In the genomic region with DNA sequence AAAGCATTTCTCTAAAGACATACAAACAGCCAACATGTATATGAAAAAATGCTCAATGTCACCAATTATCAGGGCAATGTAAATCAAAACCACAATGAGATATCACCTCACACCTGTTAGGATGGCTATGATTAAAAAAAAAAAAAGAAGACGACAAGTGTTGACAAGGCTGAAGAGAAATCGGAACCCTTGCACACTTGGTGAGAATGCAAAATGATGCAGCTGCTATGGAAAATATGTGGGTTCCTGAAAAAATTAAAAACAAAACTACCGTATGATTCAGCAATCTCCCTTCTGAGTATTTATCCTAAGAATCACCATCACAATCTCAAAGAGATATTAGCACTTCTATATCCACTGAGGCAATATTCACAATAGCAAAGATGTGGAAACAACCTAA, we compare ENCODE assay signal across 15 cellular contexts. TPM values are rescaled to one million over a fixed set of nuclear protein-coding genes. Genes with fewer than 3 reads are reported as not detected.
A peak's percentile ranks its signal among the peaks of the same experiment; 100 is the strongest.
DNase-seq lines count a peak whose midpoint lies in the region; ATAC-seq, FAIRE-seq and TF ChIP-seq lines count a peak whose summit lies in the region.
"Had no signal": no experiment of that assay in that cellular context is flagged by ENCODE, and none has a peak within 500 bp of the region (broad histone marks: within the 10 kb centered on the region; RNA-seq: fewer than 3 reads in every experiment).

No MANE protein-coding gene starts in this region.

- H3K27ac Mint-ChIP-seq in activated T-cell treated with anti-CD3 and anti-CD28 coated beads, Interleukin-2, amount 50 U/mL, for 72 hours: peak overlapping the region; percentile 6
- H3K27ac Mint-ChIP-seq: B cell; CD4-positive, alpha-beta T cell had no signal

- SMC1A ChIA-PET in GM12878 (lab: Charles Lee; ENCODE audit: uncharacterized antibody, unreplicated experiment): interaction anchor here (0.7 kb wide), 1 partner anchor 332 kb away, joined by 4 read pairs; no protein-coding TSS in a partner anchor

- no peaks in the 10 kb centered on the region; the same call in 1 of the 3 replicates for H3K9me3 ChIP-seq in GM12878 (replicated peaks; ENCODE audit: control insufficient read depth, insufficient read depth, low read length)

- in situ Hi-C loops in GM12878 (cut with MboI): no loop called here

- peaks cover 37% of the 10 kb centered on the region for H3K79me2 ChIP-seq in GM12878 (ENCODE audit: control insufficient read depth, insufficient read depth, low read length)

- FAIRE-seq in GM12878 (lab: Jason Lieb, UNC): no peak
- FAIRE-seq: A204.1 had no signal

- RAD21 ChIA-PET in GM12878 (lab: Charles Lee; ENCODE audit: unreplicated experiment): no interaction called here

- intact Hi-C loops in GM12878 (cut with micrococcal nuclease; ENCODE audit: unreplicated experiment): no loop called here

- peak overlapping the region in 1 of 2 donors; percentile 64 for H3K4me3 Mint-ChIP-seq in activated T-cell treated with anti-CD3 and anti-CD28 coated beads, Interleukin-2, amount 50 U/mL, for 72 hours
- H3K4me3 Mint-ChIP-seq: B cell; CD4-positive, alpha-beta T cell had no signal

- H3K9me3 Mint-ChIP-seq in activated T-cell treated with anti-CD3 and anti-CD28 coated beads, Interleukin-2, amount 50 U/mL, for 72 hours: peaks cover 9 to 10% of the 10 kb centered on the region in 2 donors

- no peak overlapping the region for H3K4me2 ChIP-seq in GM12878 (ENCODE audit: control insufficient read depth, insufficient read depth)

- H3K4me3 ChIP-seq in GM12878: no peak overlapping the region
- H3K4me3 ChIP-seq: HAP-1 had no signal

- POLR2A ChIA-PET in GM12878 (lab: Charles Lee): no interaction called here

- WGBS in GM12878 (ENCODE audit: insufficient coverage, insufficient replicate concordance, low lambda C conversion rate, missing lambda C conversion rate): 20% methylated on average over 1 of the region's 3 CpGs

- no peak overlapping the region for H3K9ac ChIP-seq in GM12878 (ENCODE audit: control insufficient read depth, insufficient read depth, low read length)

- 0 out of 4 replicates have a peak, but pooled peaks cover 0 to 4% of the 10 kb centered on the region in 2 experiments for H3K36me3 ChIP-seq in GM12878 (ENCODE audit: control insufficient read depth in 2 of 2, insufficient read depth in 2 of 2, low read length in 1 of 2)
- H3K36me3 ChIP-seq: HAP-1 had no signal

- TF ChIP-seq RAD21 in GM12878 (IDR thresholded peaks at IDR 0.05; ENCODE audit: insufficient read depth, low read depth, low read length): no peak

- DNase-seq in activated T-cell treated with anti-CD3 and anti-CD28 coated beads, Interleukin-2, amount 50 U/mL, for 72 hours: no peak
- DNase-seq in activated T-cell treated with anti-CD3 and anti-CD28 coated beads for 4 hours: no peak
- peak; percentile 41 for DNase-seq in NCI-H2171 (lab: John Stamatoyannopoulos, UW)
- no peak for DNase-seq in GM12878 (ENCODE audit: low read depth, low spot score)
- DNase-seq in SKM-1 treated with dmso at 0.1 percent for 144 hours (lab: John Stamatoyannopoulos, UW; ENCODE audit: unreplicated experiment): no peak
- DNase-seq in NCI-H146 (lab: John Stamatoyannopoulos, UW): no peak
- no peak for DNase-seq in iPS-NIHi11 (ENCODE audit: low spot score)
- DNase-seq: C1 segment of cervical spinal cord; Calu3; CD4-positive, alpha-beta T cell; DMS 273 treated with DMSO at 0.1 percent for 48 hours; GOT3 had no signal

- no peak overlapping the region; the same call in 1 of the 2 replicates for H3K27ac ChIP-seq in GM12878 (ENCODE audit: control insufficient read depth, insufficient read depth)

- no peak for TF ChIP-seq POLR2A in GM12878 (IDR thresholded peaks at IDR 0.05; ENCODE audit: low read depth, low read length)

- no peak for TF ChIP-seq EP300 in GM12878 (IDR thresholded peaks at IDR 0.05; ENCODE audit: borderline replicate concordance in 1 of 2, control insufficient read depth in 1 of 2, low read depth in 2 of 2, low read length in 2 of 2)

- no peaks in the 10 kb centered on the region for H4K20me1 ChIP-seq in GM12878 (ENCODE audit: control insufficient read depth, insufficient read depth)

- CTCF ChIA-PET in GM12878 (lab: Yijun Ruan, JAX): no interaction called here

- no TSS peak for BruUV-seq in GM12878 (replicated peaks; lab: Mats Ljungman, UMichigan)

- H3K36me3 Mint-ChIP-seq in activated T-cell treated with anti-CD3 and anti-CD28 coated beads, Interleukin-2, amount 50 U/mL, for 72 hours (ENCODE audit: insufficient read depth in 2 of 2): peaks cover 21 to 26% of the 10 kb centered on the region in 2 donors

- H3K4me1 ChIP-seq in GM12878 (ENCODE audit: control insufficient read depth, insufficient read depth, low read length): no peaks in the 10 kb centered on the region
- H3K4me1 ChIP-seq: HAP-1 had no signal

- ATAC-seq in activated T-cell treated with anti-CD3 and anti-CD28 coated beads, Interleukin-2, amount 50 U/mL, for 72 hours (replicated peaks in 1 of 2): peak in 1 of 2 donors; percentile 59
- ATAC-seq in GM12878: peak; percentile 33

- H3K4me1 Mint-ChIP-seq in activated T-cell treated with anti-CD3 and anti-CD28 coated beads, Interleukin-2, amount 50 U/mL, for 72 hours (ENCODE audit: low read depth): peaks cover 30% of the 10 kb centered on the region

- H3K27me3 Mint-ChIP-seq in activated T-cell treated with anti-CD3 and anti-CD28 coated beads, Interleukin-2, amount 50 U/mL, for 72 hours (ENCODE audit: low read depth): no peaks in the 10 kb centered on the region
- H3K27me3 Mint-ChIP-seq: B cell; CD4-positive, alpha-beta T cell had no signal

- no peak for TF ChIP-seq CTCF in GM12878 (IDR thresholded peaks at IDR 0.05 in 2 of 3, conservative IDR thresholded peaks at IDR 0.05 in 1 of 3; ENCODE audit: control insufficient read depth in 2 of 3, extremely low read depth in 1 of 3, insufficient read depth in 1 of 3, low read depth in 3 of 3, low read length in 3 of 3)

- H3K27me3 ChIP-seq in GM12878 (replicated peaks in 1 of 2; ENCODE audit: control insufficient read depth in 2 of 2, insufficient read depth in 2 of 2, low read length in 1 of 2): no peaks in the 10 kb centered on the region

- H2AFZ ChIP-seq in GM12878 (ENCODE audit: control insufficient read depth, low read depth, low read length): no peak overlapping the region

TF ChIP-seq in GM12878, 131 proteins besides CTCF, POLR2A, EP300 and RAD21:
- TF ChIP-seq, protein P1, sequence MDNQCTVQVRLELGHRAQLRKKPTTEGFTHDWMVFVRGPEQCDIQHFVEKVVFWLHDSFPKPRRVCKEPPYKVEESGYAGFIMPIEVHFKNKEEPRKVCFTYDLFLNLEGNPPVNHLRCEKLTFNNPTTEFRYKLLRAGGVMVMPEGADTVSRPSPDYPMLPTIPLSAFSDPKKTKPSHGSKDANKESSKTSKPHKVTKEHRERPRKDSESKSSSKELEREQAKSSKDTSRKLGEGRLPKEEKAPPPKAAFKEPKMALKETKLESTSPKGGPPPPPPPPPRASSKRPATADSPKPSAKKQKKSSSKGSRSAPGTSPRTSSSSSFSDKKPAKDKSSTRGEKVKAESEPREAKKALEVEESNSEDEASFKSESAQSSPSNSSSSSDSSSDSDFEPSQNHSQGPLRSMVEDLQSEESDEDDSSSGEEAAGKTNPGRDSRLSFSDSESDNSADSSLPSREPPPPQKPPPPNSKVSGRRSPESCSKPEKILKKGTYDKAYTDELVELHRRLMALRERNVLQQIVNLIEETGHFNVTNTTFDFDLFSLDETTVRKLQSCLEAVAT (IDR thresholded peaks at IDR 0.05): no peak
- no peak for TF ChIP-seq FOS (IDR thresholded peaks at IDR 0.05; ENCODE audit: borderline replicate concordance, extremely low read depth, insufficient read length)
- TF ChIP-seq RUNX3 (IDR thresholded peaks at IDR 0.05; ENCODE audit: low read length): 0 out of 2 replicates have a peak, but pooled peaks have one; percentile 14
- no peak for TF ChIP-seq CEBPZ (IDR thresholded peaks at IDR 0.05; ENCODE audit: low read depth, low read length)

RNA-seq across cellular contexts. Expression of gene LMBR1, which starts 11.3 kb away (rescaled TPM):
- total RNA-seq in activated T-cell treated with anti-CD3 and anti-CD28 coated beads, Interleukin-2, amount 50 U/mL, for 72 hours: 10 to 100 TPM; 88.2 to 88.6 TPM
- total RNA-seq in GM12878 (2013; cell fraction: nucleolus; rRNA removed): 221 and 240 TPM in 2 replicates
- total RNA-seq in GM12878 (2014; rRNA removed) (49.0 and 63.5 TPM in 2 replicates), GM12878 (2014; rRNA removed; fragmentation: Illumina TruSeq; extraction: Trizol) (27.1 and 28.3 TPM in 2 replicates), GM12878 (2021) (44.4 and 52.9 TPM in 2 replicates)
- 11.0 TPM for polyA plus RNA-seq in GM12878 (2011; ENCODE audit: low read depth)
- polyA plus RNA-seq in GM12878 (2011; rRNA removed) (29.1 and 43.4 TPM in 2 replicates), GM12878 (2014; fragmentation: Illumina TruSeq; extraction: Trizol) (28.4 and 33.4 TPM in 2 replicates), GM12878 (2014; fragmentation: Nextera tagmentation; extraction: Ambion mirVana) (1 to 10 TPM; 4.0 to 7.5 TPM), GM12878 (2014; rRNA removed) (24.7 and 27.4 TPM in 2 replicates), GM12878 (2016; fragmentation: Nextera tagmentation; extraction: Ambion mirVana) (10 to 100 TPM; 44.2 to 46.5 TPM)
- polyA plus RNA-seq in GM12878 (2011; cell fraction: cytosol; rRNA removed): 21.4 and 23.7 TPM in 2 replicates
- polyA plus RNA-seq in GM12878 (2011; cell fraction: nucleus; rRNA removed): 50.8 and 52.8 TPM in 2 replicates
- 14.0 and 19.9 TPM in 2 replicates for polyA plus RNA-seq in GM12878 (2012)
- 70.2 and 78.6 TPM in 2 replicates for polyA minus RNA-seq in GM12878 (2011; rRNA and poly(A)+ RNA removed)
- 18.4 and 19.6 TPM in 2 replicates for polyA minus RNA-seq in GM12878 (2011; cell fraction: cytosol; rRNA and poly(A)+ RNA removed)
- polyA minus RNA-seq in GM12878 (2011; cell fraction: nucleus; rRNA and poly(A)+ RNA removed): 85.7 and 148 TPM in 2 replicates
